In the genomic region with DNA sequence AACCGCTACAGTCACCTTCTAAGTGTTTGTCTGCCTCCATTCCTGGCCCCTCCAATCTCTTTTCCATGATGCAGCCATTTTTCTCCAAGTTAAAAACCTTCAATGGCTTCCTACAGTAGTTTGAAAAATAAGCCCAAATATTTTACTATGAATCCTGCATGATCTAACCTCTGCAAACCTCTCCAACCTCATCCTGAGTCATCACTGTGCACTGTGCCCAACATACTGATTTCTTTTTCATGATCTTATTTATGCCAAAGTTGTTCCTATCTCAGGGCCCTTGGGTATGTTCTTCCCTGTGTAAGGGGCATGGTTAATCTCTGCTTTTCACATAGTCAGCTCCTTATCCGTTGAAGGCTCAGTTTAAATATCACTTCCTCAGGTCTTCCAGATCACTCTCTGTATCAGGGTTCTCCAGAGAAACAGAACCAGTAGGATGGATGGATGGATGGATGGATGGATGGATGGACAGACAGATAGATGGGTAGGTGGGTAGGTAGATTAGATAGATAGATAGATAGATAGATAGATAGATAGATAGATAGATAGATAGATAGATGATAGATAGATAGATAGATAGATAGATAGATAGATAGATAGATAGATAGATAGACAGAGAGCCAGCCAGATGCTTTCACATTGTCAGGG, we compare ENCODE assay signal across 14 cellular contexts. TPM values are rescaled to one million over a fixed set of nuclear protein-coding genes. Genes with fewer than 3 reads are reported as not detected.
DNase-seq lines count a peak whose midpoint lies in the region; ATAC-seq, FAIRE-seq and TF ChIP-seq lines count a peak whose summit lies in the region.
"Had no signal": no experiment of that assay in that cellular context is flagged by ENCODE, and none has a peak within 500 bp of the region (broad histone marks: within the 10 kb centered on the region; RNA-seq: fewer than 3 reads in every experiment).

No MANE protein-coding gene starts in this region.

- CTCF ChIA-PET in Caco-2 (lab: Charles Lee), result no interaction called here
- CTCF ChIA-PET in K562 (lab: Yijun Ruan, JAX; ENCODE audit: low intra/inter-chr PET ratio), result no interaction called here

- in situ Hi-C loops in K562 (cut with MboI), result no loop called here
- in situ Hi-C loops in G401 (cut with HindIII; ENCODE audit: low sequenced_read_pairs), result no loop called here

- H3K4me3 Mint-ChIP-seq in Caco-2 (ENCODE audit: unreplicated experiment), result no peak overlapping the region
- H3K4me3 Mint-ChIP-seq: activated naive CD4-positive, alpha-beta T cell treated with anti-CD3 and anti-CD28 coated beads, Interleukin-2, amount 10 ng/mL, durations not matched to agents 7 days and 5 days; central memory CD8-positive, alpha-beta T cell had no signal

- no peak for TF ChIP-seq EP300 in K562 (IDR thresholded peaks at IDR 0.05; ENCODE audit: low read length)
- TF ChIP-seq EP300 in esophagus muscularis mucosa (IDR thresholded peaks at IDR 0.05), result no peak

- no peaks in the 10 kb centered on the region for H3K27me3 Mint-ChIP-seq in Caco-2 (ENCODE audit: insufficient read depth, unreplicated experiment)
- H3K27me3 Mint-ChIP-seq: progenitor cell of endocrine pancreas had no signal

- WGBS in K562 (ENCODE audit: insufficient coverage, low coverage, missing lambda C conversion rate), result 0% methylated on average over 2 of the region's 2 CpGs
- WGBS in esophagus muscularis mucosa, result 81% methylated on average over 2 of the region's 2 CpGs

- H3K4me1 Mint-ChIP-seq in Caco-2 (ENCODE audit: low read depth, unreplicated experiment), result peaks cover 12% of the 10 kb centered on the region
- H3K4me1 Mint-ChIP-seq: activated naive CD4-positive, alpha-beta T cell treated with anti-CD3 and anti-CD28 coated beads, Interleukin-2, amount 10 ng/mL, durations not matched to agents 7 days and 5 days; central memory CD8-positive, alpha-beta T cell had no signal

- TF ChIP-seq CTCF in Caco-2 (IDR thresholded peaks at IDR 0.05; ENCODE audit: insufficient read depth in 1 of 2, low read depth in 1 of 2, low read length in 1 of 2, severe bottlenecking in 1 of 2, unreplicated experiment in 1 of 2) (no peak), K562 (IDR thresholded peaks at IDR 0.05 in 2 of 3, conservative IDR thresholded peaks at IDR 0.05 in 1 of 3; ENCODE audit: insufficient read depth in 2 of 3, low read depth in 1 of 3, low read length in 3 of 3) (no peak), esophagus muscularis mucosa (IDR thresholded peaks at IDR 0.05) (no peak)

- POLR2A ChIA-PET in Caco-2 (lab: Charles Lee) (interaction anchor here (0.5 kb wide), 1 partner anchor 12 kb away, joined by 3 read pairs; no protein-coding TSS in a partner anchor), K562 (lab: Yijun Ruan, JAX) (interaction anchor here (1.7 kb wide), 1 partner anchor 16 kb away, joined by 3 read pairs; no protein-coding TSS in a partner anchor)

- no peaks in the 10 kb centered on the region for H3K9me1 ChIP-seq in K562 (ENCODE audit: control insufficient read depth, insufficient read depth, low read length)

- no peak overlapping the region for H3K4me2 ChIP-seq in K562 (ENCODE audit: insufficient read depth, low read length)

- H3K27ac ChIP-seq in K562 (ENCODE audit: extremely low read depth, low read depth, low read length) (no peak overlapping the region), esophagus muscularis mucosa (replicated peaks in 1 of 4) (no peak overlapping the region)
- H3K27ac ChIP-seq: left ventricle myocardium inferior had no signal

- no peak overlapping the region for H3K9ac ChIP-seq in K562 (ENCODE audit: insufficient read depth in 1 of 2, low read depth in 2 of 2, low read length in 2 of 2)

- no peaks in the 10 kb centered on the region for H3K79me2 ChIP-seq in K562 (ENCODE audit: control insufficient read depth, insufficient read depth, low read length)

- H3K27me3 ChIP-seq in Caco-2 (replicated peaks; ENCODE audit: control insufficient read depth, insufficient read depth, low read length) (no peaks in the 10 kb centered on the region), MG63 (no peaks in the 10 kb centered on the region), K562 (ENCODE audit: control insufficient read depth in 2 of 2, insufficient read depth in 2 of 2, low read length in 2 of 2) (no peaks in the 10 kb centered on the region), esophagus muscularis mucosa (no peaks in the 10 kb centered on the region)

- no peak overlapping the region for H2AFZ ChIP-seq in K562 (ENCODE audit: low read depth, low read length)

- BruUV-seq in Caco-2 (replicated peaks; lab: Mats Ljungman, UMichigan), result no TSS peak
- no TSS peak for BruUV-seq in K562 (replicated peaks; lab: Mats Ljungman, UMichigan)

- H3K9me3 Mint-ChIP-seq in Caco-2 (ENCODE audit: unreplicated experiment), result no peaks in the 10 kb centered on the region
- H3K9me3 Mint-ChIP-seq: activated naive CD4-positive, alpha-beta T cell treated with anti-CD3 and anti-CD28 coated beads, Interleukin-2, amount 10 ng/mL, durations not matched to agents 7 days and 5 days; central memory CD8-positive, alpha-beta T cell had no signal

- H3K9me3 ChIP-seq in Caco-2 (no peaks in the 10 kb centered on the region; the same call in 1 of the 2 replicates), MG63 (no peaks in the 10 kb centered on the region), K562 (replicated peaks; ENCODE audit: control insufficient read depth, insufficient read depth, low read depth, low read length) (no peaks in the 10 kb centered on the region), esophagus muscularis mucosa (no peaks in the 10 kb centered on the region)
- H3K9me3 ChIP-seq: left ventricle myocardium inferior had no signal

- H3K36me3 Mint-ChIP-seq in Caco-2 (ENCODE audit: insufficient read depth, unreplicated experiment), result no peaks in the 10 kb centered on the region
- H3K36me3 Mint-ChIP-seq: activated naive CD4-positive, alpha-beta T cell treated with anti-CD3 and anti-CD28 coated beads, Interleukin-2, amount 10 ng/mL, durations not matched to agents 7 days and 5 days had no signal

- peak overlapping the region; percentile 53 for H3K27ac Mint-ChIP-seq in Caco-2 (ENCODE audit: unreplicated experiment)
- H3K27ac Mint-ChIP-seq: activated naive CD4-positive, alpha-beta T cell treated with anti-CD3 and anti-CD28 coated beads, Interleukin-2, amount 10 ng/mL, durations not matched to agents 7 days and 5 days; progenitor cell of endocrine pancreas had no signal

- H3K4me1 ChIP-seq in Caco-2 (no peaks in the 10 kb centered on the region), K562 (replicated peaks in 1 of 2; ENCODE audit: control insufficient read depth in 2 of 2, insufficient read depth in 2 of 2, low read length in 2 of 2) (no peaks in the 10 kb centered on the region), esophagus muscularis mucosa (no peaks in the 10 kb centered on the region)

- TF ChIP-seq RAD21 in K562 (CRISPR knock-in tag; conservative IDR thresholded peaks at IDR 0.05 in 1 of 2, IDR thresholded peaks at IDR 0.05 in 1 of 2), result no peak

- DNase-seq in Caco-2, result no peak
- peak; percentile 76 for DNase-seq in MG63
- no peak for DNase-seq in K562 (ENCODE audit: extremely low read depth in 1 of 4, low spot score in 3 of 4)
- DNase-seq in kidney tubule cell (ENCODE audit: low spot score), result peak; percentile 78
- no peak for DNase-seq in esophagus muscularis mucosa (ENCODE audit: extremely low spot score)
- DNase-seq in G401 (ENCODE audit: low spot score), result no peak
- no peak for DNase-seq in NCI-H146 (lab: John Stamatoyannopoulos, UW)
- DNase-seq: activated naive CD4-positive, alpha-beta T cell treated with anti-CD3 and anti-CD28 coated beads, Interleukin-2, amount 10 ng/mL, durations not matched to agents 7 days and 5 days; C1 segment of cervical spinal cord; left ventricle myocardium inferior; NCI-H2171 treated with DMSO at 0.1 percent for 48 hours had no signal

- intact Hi-C loops in Caco-2 (cut with micrococcal nuclease; ENCODE audit: unreplicated experiment) (no loop called here), K562 (cut with micrococcal nuclease) (no loop called here), esophagus muscularis mucosa (cut with DNase I) (no loop called here)

- TF ChIP-seq POLR2A in K562 (conservative IDR thresholded peaks at IDR 0.05) (no peak), esophagus muscularis mucosa (IDR thresholded peaks at IDR 0.05; ENCODE audit: low read depth) (no peak)

- no peaks in the 10 kb centered on the region for H4K20me1 ChIP-seq in K562 (replicated peaks; ENCODE audit: control insufficient read depth, insufficient read depth, low read length)

- no peak overlapping the region for H3K4me3 ChIP-seq in Caco-2 (ENCODE audit: low read depth, low read length)
- no peak overlapping the region for H3K4me3 ChIP-seq in MG63
- no peak overlapping the region for H3K4me3 ChIP-seq in K562
- no peak overlapping the region for H3K4me3 ChIP-seq in esophagus muscularis mucosa
- H3K4me3 ChIP-seq: left ventricle myocardium inferior had no signal

- FAIRE-seq in K562 (lab: Jason Lieb, UNC), result no peak

- ATAC-seq in K562 (no peak), GM18873 (IDR thresholded peaks at IDR 0.05; ENCODE audit: low FRiP score, unreplicated experiment) (no peak)

- H3K36me3 ChIP-seq in Caco-2 (ENCODE audit: control insufficient read depth, insufficient read depth, low read length) (no peaks in the 10 kb centered on the region), MG63 (no peaks in the 10 kb centered on the region), K562 (ENCODE audit: control insufficient read depth, insufficient read depth, low read length) (no peaks in the 10 kb centered on the region), esophagus muscularis mucosa (no peaks in the 10 kb centered on the region)
- H3K36me3 ChIP-seq: left ventricle myocardium inferior had no signal

RNA-seq across cellular contexts. Expression of a gene that starts 18.1 kb away (rescaled TPM):
- 103 and 108 TPM in 2 replicates for total RNA-seq in Caco-2 (2022)
- total RNA-seq in MG63 (2014; rRNA removed; shearing (Covaris generic); ENCODE audit: low replicate concordance), result 41.3 and 45.2 TPM in 2 replicates
- total RNA-seq in K562 (2011; cell fraction: chromatin; rRNA removed; ENCODE audit: low replicate concordance), result not detected in 2 replicates
- not detected in 2 replicates for total RNA-seq in K562 (2011; cell fraction: nucleolus; rRNA removed)
- total RNA-seq in K562 (2011; cell fraction: nucleoplasm; rRNA removed), result 0.08 TPM in 1 of 2 replicates, not detected in the other
- total RNA-seq in K562 (2014; rRNA removed), result not detected in 2 replicates
- total RNA-seq in K562 (2014; rRNA removed; fragmentation: Illumina TruSeq; extraction: Trizol), result not detected in 2 replicates
- not detected in 2 replicates for total RNA-seq in K562 (2015; rRNA removed; fragmentation: Illumina TruSeq; extraction: Trizol)
- 0.29 TPM in 2 replicates for total RNA-seq in K562 (2021)
- 0.03 TPM in 1 of 2 replicates, not detected in the other for polyA plus RNA-seq in K562 (2011; rRNA removed)
- under 0.01 and 0.03 TPM in 2 replicates for polyA plus RNA-seq in K562 (2011; cell fraction: cytosol; rRNA removed)
- polyA plus RNA-seq in K562 (2011; cell fraction: nucleus; rRNA removed), result 0.03 TPM in 1 of 2 replicates, not detected in the other
- 0.04 and 0.11 TPM in 2 replicates for polyA plus RNA-seq in K562 (2012)
- not detected in 2 replicates for polyA plus RNA-seq in K562 (2014; fragmentation: Illumina TruSeq; extraction: Trizol)
- under 1 TPM in 1 of 2 experiments, not detected in 1; 0.01 TPM for polyA plus RNA-seq in K562 (2014; fragmentation: Nextera tagmentation; extraction: Ambion mirVana)
- polyA plus RNA-seq in K562 (2014; rRNA removed), result 0.04 TPM in 1 of 2 replicates, not detected in the other
- polyA minus RNA-seq in K562 (2011; rRNA and poly(A)+ RNA removed), result under 0.01 and 0.03 TPM in 2 replicates
- not detected in 2 replicates for polyA minus RNA-seq in K562 (2011; cell fraction: cytosol; rRNA and poly(A)+ RNA removed)
- polyA minus RNA-seq in K562 (2011; cell fraction: nucleus; rRNA and poly(A)+ RNA removed), result not detected in 2 replicates
- total RNA-seq in esophagus muscularis mucosa, result 100 to 1,000 TPM in 1 of 4 donors, 10 to 100 TPM in 3; 48.5 to 108 (median 69.1) TPM
- 8.9 and 9.7 TPM in 2 replicates for total RNA-seq in G401 (2014; rRNA removed; shearing (Covaris generic))

RNA-seq across cellular contexts. Expression of a gene that starts 33.5 kb away (rescaled TPM):
- total RNA-seq in Caco-2 (2022), result 130 and 145 TPM in 2 replicates
- 43.0 and 64.5 TPM in 2 replicates for total RNA-seq in MG63 (2014; rRNA removed; shearing (Covaris generic); ENCODE audit: low replicate concordance)
- total RNA-seq in K562 (2011; cell fraction: chromatin; rRNA removed; ENCODE audit: low replicate concordance), result 21.7 and 130 TPM in 2 replicates
- total RNA-seq in K562 (2011; cell fraction: nucleolus; rRNA removed), result 11.8 and 20.9 TPM in 2 replicates
- 40.8 and 50.3 TPM in 2 replicates for total RNA-seq in K562 (2011; cell fraction: nucleoplasm; rRNA removed)
- total RNA-seq in K562 (2014; rRNA removed), result 76.9 and 91.6 TPM in 2 replicates
- total RNA-seq in K562 (2014; rRNA removed; fragmentation: Illumina TruSeq; extraction: Trizol), result 180 and 214 TPM in 2 replicates
- total RNA-seq in K562 (2015; rRNA removed; fragmentation: Illumina TruSeq; extraction: Trizol), result 142 and 153 TPM in 2 replicates
- 98.2 and 102 TPM in 2 replicates for total RNA-seq in K562 (2021)
- 46.4 and 64.5 TPM in 2 replicates for polyA plus RNA-seq in K562 (2011; rRNA removed)
- polyA plus RNA-seq in K562 (2011; cell fraction: cytosol; rRNA removed), result 8.8 and 16.0 TPM in 2 replicates
- polyA plus RNA-seq in K562 (2011; cell fraction: nucleus; rRNA removed), result 52.2 and 53.8 TPM in 2 replicates
- 48.5 and 70.8 TPM in 2 replicates for polyA plus RNA-seq in K562 (2012)
- 118 TPM in 2 replicates for polyA plus RNA-seq in K562 (2014; fragmentation: Illumina TruSeq; extraction: Trizol)
- polyA plus RNA-seq in K562 (2014; fragmentation: Nextera tagmentation; extraction: Ambion mirVana), result 10 to 100 TPM; 50.6 to 92.6 TPM
- 54.1 and 98.3 TPM in 2 replicates for polyA plus RNA-seq in K562 (2014; rRNA removed)
- polyA minus RNA-seq in K562 (2011; rRNA and poly(A)+ RNA removed), result 99.3 and 119 TPM in 2 replicates
- 46.6 and 50.8 TPM in 2 replicates for polyA minus RNA-seq in K562 (2011; cell fraction: cytosol; rRNA and poly(A)+ RNA removed)
- 35.7 and 70.4 TPM in 2 replicates for polyA minus RNA-seq in K562 (2011; cell fraction: nucleus; rRNA and poly(A)+ RNA removed)
- total RNA-seq in esophagus muscularis mucosa, result 1 to 10 TPM in 2 of 4 donors, under 1 TPM in 2; 0.32 to 1.2 (median 0.99) TPM
- total RNA-seq in G401 (2014; rRNA removed; shearing (Covaris generic)), result 43.2 and 160 TPM in 2 replicates

Comparison
In these comparisons a context has a peak if more than half of its experiments do, and no peak if none do; other contexts are left out.
1. DNase-seq: peak in MG63 (single experiment) and kidney tubule cell (single experiment); none in Caco-2 (0 of 2), K562 (0 of 4), esophagus muscularis mucosa (single experiment), G401 (single experiment) and NCI-H146 (single experiment).
2. RNA of a gene that starts 33.5 kb away (total RNA-seq): 43.2 to 160 TPM in G401, 11.8 to 214 TPM in K562, 130 to 145 TPM in Caco-2 and 43.0 to 64.5 TPM in MG63; 0.32 to 1.2 TPM in esophagus muscularis mucosa; every median in the first group is over 4 times any median in the second.